Comparison of ENCODE assay signal across 8 cellular contexts in genomic region chr9:37079370-37080164, GRCh38. TPM values are rescaled to one million over a fixed set of nuclear protein-coding genes. Genes with fewer than 3 reads are reported as not detected.
A peak's percentile ranks its signal among the peaks of the same experiment; 100 is the strongest.
DNase-seq lines count a peak whose midpoint lies in the region; ATAC-seq and TF ChIP-seq lines count a peak whose summit lies in the region.

No MANE protein-coding gene starts in this region.

- H3K36me3 Mint-ChIP-seq in activated naive CD8-positive, alpha-beta T cell: peaks cover 8% of the 10 kb centered on the region

- H3K27ac ChIP-seq in temporal lobe (ENCODE audit: low read depth, low read length): peak overlapping the region; percentile 40

- peak; percentile 97 for DNase-seq in NCI-H1092 treated with DMSO at 0.1 percent for 48 hours (lab: John Stamatoyannopoulos, UW)
- DNase-seq in glomerular visceral epithelial cell (ENCODE audit: extremely low spot score): peak; percentile 95
- peak; percentile 83 for DNase-seq in occipital lobe (lab: John Stamatoyannopoulos, UW)

- H3K27me3 Mint-ChIP-seq in activated naive CD8-positive, alpha-beta T cell: peaks cover 2% of the 10 kb centered on the region

- ATAC-seq in HG02610 (IDR thresholded peaks at IDR 0.05; ENCODE audit: unreplicated experiment): peak; percentile 92
- peak; percentile 98 for ATAC-seq in SK-N-SH treated with all-trans-retinoic acid at 6 μM for 48 hours

- peak overlapping the region; percentile 91 for H3K4me3 Mint-ChIP-seq in activated naive CD8-positive, alpha-beta T cell

- H3K4me3 ChIP-seq in GM08714 (ENCODE audit: low read length): peak overlapping the region; percentile 82

- H3K27ac Mint-ChIP-seq in activated naive CD8-positive, alpha-beta T cell: peak overlapping the region; percentile 96

- peaks cover 39% of the 10 kb centered on the region for H3K4me1 Mint-ChIP-seq in activated naive CD8-positive, alpha-beta T cell (ENCODE audit: low read depth)

- no peaks in the 10 kb centered on the region for H3K9me3 Mint-ChIP-seq in activated naive CD8-positive, alpha-beta T cell (ENCODE audit: low read depth)

TF ChIP-seq in SK-N-SH treated with all-trans-retinoic acid at 6 μM for 48 hours, 23 proteins besides CTCF, POLR2A, EP300 and RAD21:
- TF ChIP-seq CREB5 (CRISPR knock-in tag; IDR thresholded peaks at IDR 0.05; ENCODE audit: low read depth) (no peak), ZFP3 (CRISPR knock-in tag; IDR thresholded peaks at IDR 0.05) (0 out of 2 replicates have a peak, but pooled peaks have one; percentile 46), POU6F1 (CRISPR knock-in tag; IDR thresholded peaks at IDR 0.05; ENCODE audit: borderline replicate concordance, low read depth) (0 out of 2 replicates have a peak, but pooled peaks have one; percentile 36), CSDC2 (CRISPR knock-in tag; IDR thresholded peaks at IDR 0.05) (peak; percentile 91), SNAI2 (CRISPR knock-in tag; IDR thresholded peaks at IDR 0.05) (peak; percentile 77), CSRNP3 (CRISPR knock-in tag; IDR thresholded peaks at IDR 0.05) (no peak), RARB (CRISPR knock-in tag; IDR thresholded peaks at IDR 0.05) (no peak), BACH2 (CRISPR knock-in tag; IDR thresholded peaks at IDR 0.05; ENCODE audit: borderline replicate concordance) (no peak), TOX (CRISPR knock-in tag; IDR thresholded peaks at IDR 0.05; ENCODE audit: borderline replicate concordance) (no peak)
- TF ChIP-seq, protein P1, sequence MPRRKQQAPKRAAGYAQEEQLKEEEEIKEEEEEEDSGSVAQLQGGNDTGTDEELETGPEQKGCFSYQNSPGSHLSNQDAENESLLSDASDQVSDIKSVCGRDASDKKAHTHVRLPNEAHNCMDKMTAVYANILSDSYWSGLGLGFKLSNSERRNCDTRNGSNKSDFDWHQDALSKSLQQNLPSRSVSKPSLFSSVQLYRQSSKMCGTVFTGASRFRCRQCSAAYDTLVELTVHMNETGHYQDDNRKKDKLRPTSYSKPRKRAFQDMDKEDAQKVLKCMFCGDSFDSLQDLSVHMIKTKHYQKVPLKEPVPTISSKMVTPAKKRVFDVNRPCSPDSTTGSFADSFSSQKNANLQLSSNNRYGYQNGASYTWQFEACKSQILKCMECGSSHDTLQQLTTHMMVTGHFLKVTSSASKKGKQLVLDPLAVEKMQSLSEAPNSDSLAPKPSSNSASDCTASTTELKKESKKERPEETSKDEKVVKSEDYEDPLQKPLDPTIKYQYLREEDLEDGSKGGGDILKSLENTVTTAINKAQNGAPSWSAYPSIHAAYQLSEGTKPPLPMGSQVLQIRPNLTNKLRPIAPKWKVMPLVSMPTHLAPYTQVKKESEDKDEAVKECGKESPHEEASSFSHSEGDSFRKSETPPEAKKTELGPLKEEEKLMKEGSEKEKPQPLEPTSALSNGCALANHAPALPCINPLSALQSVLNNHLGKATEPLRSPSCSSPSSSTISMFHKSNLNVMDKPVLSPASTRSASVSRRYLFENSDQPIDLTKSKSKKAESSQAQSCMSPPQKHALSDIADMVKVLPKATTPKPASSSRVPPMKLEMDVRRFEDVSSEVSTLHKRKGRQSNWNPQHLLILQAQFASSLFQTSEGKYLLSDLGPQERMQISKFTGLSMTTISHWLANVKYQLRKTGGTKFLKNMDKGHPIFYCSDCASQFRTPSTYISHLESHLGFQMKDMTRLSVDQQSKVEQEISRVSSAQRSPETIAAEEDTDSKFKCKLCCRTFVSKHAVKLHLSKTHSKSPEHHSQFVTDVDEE (CRISPR knock-in tag; IDR thresholded peaks at IDR 0.05): peak; percentile 37; the same call in 1 of the 2 replicates
TF ChIP-seq in SK-N-SH treated with all-trans-retinoic acid at 6 μM for 48 hours: peak in this region for 5.

RNA-seq across cellular contexts. Expression of gene ZCCHC7, which starts 40.8 kb away (rescaled TPM):
- 34.5 TPM for total RNA-seq in occipital lobe
- 22.1 TPM for total RNA-seq in temporal lobe

RNA-seq across cellular contexts. Expression of gene PAX5, which starts 45.5 kb away (rescaled TPM):
- not detected for total RNA-seq in occipital lobe
- total RNA-seq in temporal lobe: under 0.01 TPM

Comparison
In these comparisons a context has a peak if more than half of its experiments do, and no peak if none do; other contexts are left out.
1. Peak in every context shown above with its lines: DNase-seq, ATAC-seq, H3K4me3 ChIP-seq and H3K27ac ChIP-seq.